In the genomic region with DNA sequence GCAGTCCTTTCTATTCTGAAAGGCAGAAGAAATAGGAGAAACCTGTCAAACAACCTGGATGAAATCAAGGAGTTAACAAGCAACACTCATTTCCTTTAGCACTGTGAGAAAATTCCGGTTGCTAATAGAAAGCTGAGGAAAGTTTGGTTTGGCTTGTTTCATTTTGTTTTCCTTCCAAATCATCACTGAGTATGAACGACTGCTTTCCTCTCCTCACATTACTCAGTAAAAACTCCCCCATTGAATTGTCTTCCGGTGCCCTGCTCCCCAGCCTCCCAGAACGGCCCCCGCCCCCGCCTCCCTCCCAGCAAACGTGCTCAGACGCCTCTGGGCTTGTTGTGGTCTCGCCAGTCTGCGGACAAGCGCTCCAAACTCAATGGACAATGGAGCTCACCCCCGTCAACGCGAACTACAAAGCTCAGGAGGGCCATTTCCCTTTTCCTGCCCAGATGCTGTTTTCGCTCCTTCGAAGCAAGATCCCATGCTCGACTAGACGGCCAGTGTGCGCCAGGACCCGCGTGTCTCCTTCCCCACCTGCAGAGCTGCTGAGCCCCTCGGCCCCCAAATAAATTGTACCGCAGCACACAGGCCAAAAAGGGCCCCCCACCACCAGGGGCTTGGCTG, we compare ENCODE assay signal across 8 cellular contexts. TPM values are rescaled to one million over a fixed set of nuclear protein-coding genes. Genes with fewer than 3 reads are reported as not detected.
DNase-seq lines count a peak whose midpoint lies in the region; ATAC-seq and TF ChIP-seq lines count a peak whose summit lies in the region.

No MANE protein-coding gene starts in this region.

- peak overlapping the region; percentile 43 to 76 for H3K27ac ChIP-seq in ovary
- H3K27ac ChIP-seq in upper lobe of left lung: peak overlapping the region; percentile 91 to 98 (median 94)

- peaks cover 18% of the 10 kb centered on the region for H3K36me3 Mint-ChIP-seq in activated naive CD8-positive, alpha-beta T cell treated with anti-CD3 and anti-CD28 coated beads, Interleukin-2, amount 50 U/mL, for 24 hours (ENCODE audit: low read depth)

- H3K4me1 Mint-ChIP-seq in activated naive CD8-positive, alpha-beta T cell treated with anti-CD3 and anti-CD28 coated beads, Interleukin-2, amount 50 U/mL, for 24 hours: peaks cover 45% of the 10 kb centered on the region

- no peak for TF ChIP-seq EP300 in Ishikawa (IDR thresholded peaks at IDR 0.05; ENCODE audit: borderline replicate concordance)
- no peak for TF ChIP-seq EP300 in ovary (IDR thresholded peaks at IDR 0.05)
- no peak for TF ChIP-seq EP300 in upper lobe of left lung (IDR thresholded peaks at IDR 0.05)

- H3K27me3 Mint-ChIP-seq in activated naive CD8-positive, alpha-beta T cell treated with anti-CD3 and anti-CD28 coated beads, Interleukin-2, amount 50 U/mL, for 24 hours: no peaks in the 10 kb centered on the region

- ATAC-seq in GM21529 (IDR thresholded peaks at IDR 0.05; ENCODE audit: unreplicated experiment) (peak; percentile 39), Right ventricle myocardium inferior (peak; percentile 56), upper lobe of left lung (ENCODE audit: low FRiP score in 2 of 2) (peak; percentile 73 to 79)
- peak; percentile 60 for ATAC-seq in activated naive CD8-positive, alpha-beta T cell treated with anti-CD3 and anti-CD28 coated beads, Interleukin-2, amount 50 U/mL, for 24 hours

- no peaks in the 10 kb centered on the region for H3K4me1 ChIP-seq in ovary (ENCODE audit: insufficient read depth)
- H3K4me1 ChIP-seq in upper lobe of left lung: peaks cover 17 to 41% (median 26%) of the 10 kb centered on the region in 4 donors

- H3K36me3 ChIP-seq in ovary (no peaks in the 10 kb centered on the region), upper lobe of left lung (peaks cover 0 to 6% (median 0%) of the 10 kb centered on the region in 4 donors)

- H3K9me3 Mint-ChIP-seq in activated naive CD8-positive, alpha-beta T cell treated with anti-CD3 and anti-CD28 coated beads, Interleukin-2, amount 50 U/mL, for 24 hours: no peaks in the 10 kb centered on the region

- intact Hi-C loops in Right ventricle myocardium inferior (cut with DNase I) (loop anchor here (5.0 kb wide), 2 partner anchors 95 to 140 kb away; no protein-coding TSS in a partner anchor), ovary (cut with DNase I) (loop anchor here in 1 of 4 donors (5.0 kb wide), 1 partner anchor 65 kb away; a partner anchor contains a TSS)

- H3K27me3 ChIP-seq in ovary: no peaks in the 10 kb centered on the region
- peaks cover 0 to 4% (median 1%) of the 10 kb centered on the region in 4 donors for H3K27me3 ChIP-seq in upper lobe of left lung

- H3K9me3 ChIP-seq in ovary: no peaks in the 10 kb centered on the region
- H3K9me3 ChIP-seq in upper lobe of left lung: peaks cover 0 to 3% (median 0%) of the 10 kb centered on the region in 4 donors

- H3K4me3 ChIP-seq in ovary (peak overlapping the region; percentile 87), upper lobe of left lung (peak overlapping the region; percentile 77 to 99 (median 96))

- DNase-seq in DMS53 (lab: John Stamatoyannopoulos, UW): peak; percentile 79
- peak; percentile 34 for DNase-seq in SKM-1 treated with dmso at 0.1 percent for 144 hours (lab: John Stamatoyannopoulos, UW; ENCODE audit: unreplicated experiment)
- peak; percentile 74 for DNase-seq in activated naive CD8-positive, alpha-beta T cell treated with anti-CD3 and anti-CD28 coated beads, Interleukin-2, amount 50 U/mL, for 24 hours
- peak; percentile 74 for DNase-seq in Right ventricle myocardium inferior (ENCODE audit: missing footprints)
- DNase-seq in ovary: peak; percentile 64 to 73 (median 72)
- peak; percentile 75 to 85 for DNase-seq in upper lobe of left lung

- H3K4me3 Mint-ChIP-seq in activated naive CD8-positive, alpha-beta T cell treated with anti-CD3 and anti-CD28 coated beads, Interleukin-2, amount 50 U/mL, for 24 hours: peak overlapping the region; percentile 92

- H3K27ac Mint-ChIP-seq in activated naive CD8-positive, alpha-beta T cell treated with anti-CD3 and anti-CD28 coated beads, Interleukin-2, amount 50 U/mL, for 24 hours: peak overlapping the region; percentile 94

- TF ChIP-seq CTCF in ovary (IDR thresholded peaks at IDR 0.05): no peak
- TF ChIP-seq CTCF in upper lobe of left lung (IDR thresholded peaks at IDR 0.05): peak in 1 of 6 experiments; percentile 12

- TF ChIP-seq POLR2A in ovary (IDR thresholded peaks at IDR 0.05) (no peak), upper lobe of left lung (IDR thresholded peaks at IDR 0.05) (no peak)

- 1% methylated on average over 23 of the region's 23 CpGs for WGBS in ovary, 3 donors
- WGBS in upper lobe of left lung, 2 donors: 1% methylated on average over 8 to 23 of the region's 23 CpGs

- TF ChIP-seq RAD21 in Ishikawa (IDR thresholded peaks at IDR 0.05; ENCODE audit: low read depth): no peak

TF ChIP-seq in Ishikawa, 13 proteins besides CTCF, POLR2A, EP300 and RAD21:
- TF ChIP-seq CEBPB (IDR thresholded peaks at IDR 0.05) (no peak), EGR1 (IDR thresholded peaks at IDR 0.05) (peak; percentile 64), ZBTB7A (IDR thresholded peaks at IDR 0.05; ENCODE audit: low read depth) (peak; percentile 25; the same call in 1 of the 2 replicates)
- TF ChIP-seq, protein P1, sequence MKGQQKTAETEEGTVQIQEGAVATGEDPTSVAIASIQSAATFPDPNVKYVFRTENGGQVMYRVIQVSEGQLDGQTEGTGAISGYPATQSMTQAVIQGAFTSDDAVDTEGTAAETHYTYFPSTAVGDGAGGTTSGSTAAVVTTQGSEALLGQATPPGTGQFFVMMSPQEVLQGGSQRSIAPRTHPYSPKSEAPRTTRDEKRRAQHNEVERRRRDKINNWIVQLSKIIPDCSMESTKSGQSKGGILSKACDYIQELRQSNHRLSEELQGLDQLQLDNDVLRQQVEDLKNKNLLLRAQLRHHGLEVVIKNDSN (IDR thresholded peaks at IDR 0.05): 0 out of 2 replicates have a peak, but pooled peaks have one; percentile 17

RNA-seq across cellular contexts. Expression of a gene that starts 0.7 kb away (rescaled TPM):
- total RNA-seq in Right ventricle myocardium inferior (6.1 TPM), ovary (10 to 100 TPM; 15.6 to 21.7 (median 18.4) TPM), upper lobe of left lung (10 to 100 TPM; 29.2 to 44.1 (median 35.2) TPM)
- polyA plus RNA-seq in ovary: 10 to 100 TPM in 1 of 2 donors, 1 to 10 TPM in 1; 9.9 to 14.8 TPM

RNA-seq across cellular contexts. Expression of a gene that starts 11.9 kb away (rescaled TPM):
- total RNA-seq in Right ventricle myocardium inferior (5.3 TPM), ovary (10 to 100 TPM in 6 of 7 donors, 1 to 10 TPM in 1; 7.4 to 21.5 (median 15.5) TPM), upper lobe of left lung (10 to 100 TPM; 22.0 to 54.0 (median 26.9) TPM)
- 10 to 100 TPM in 1 of 2 donors, 1 to 10 TPM in 1; 6.9 to 53.6 TPM for polyA plus RNA-seq in ovary

Comparison
In these comparisons a context has a peak if more than half of its experiments do, and no peak if none do; other contexts are left out.
1. Peak in every context shown above with its lines: DNase-seq, ATAC-seq, H3K4me3 ChIP-seq and H3K27ac ChIP-seq.